Comparison of ENCODE assay signal across 11 cellular contexts in genomic region chr18:2983296-2983695, GRCh38. TPM values are rescaled to one million over a fixed set of nuclear protein-coding genes. Genes with fewer than 3 reads are reported as not detected.
DNase-seq lines count a peak whose midpoint lies in the region; ATAC-seq and TF ChIP-seq lines count a peak whose summit lies in the region.
"Had no signal": no experiment of that assay in that cellular context is flagged by ENCODE, and none has a peak within 500 bp of the region (broad histone marks: within the 10 kb centered on the region; RNA-seq: fewer than 3 reads in every experiment).

No MANE protein-coding gene starts in this region.

- no peaks in the 10 kb centered on the region for H3K9me2 ChIP-seq in hepatocyte (replicated peaks; ENCODE audit: insufficient read depth)

- POLR2A ChIA-PET in activated CD8-positive, alpha-beta T cell treated with anti-CD3 and anti-CD28 coated beads, Interleukin-2, amount 10 ng/mL, durations not matched to agents 7 days and 5 days (lab: Charles Lee) = interaction anchor here (0.9 to 2.6 kb wide), 9 partner anchors 10 to 469 kb away, joined by 3 to 29 read pairs (median 3); partner anchors contain the start of gene MYL12A

- TF ChIP-seq CTCF in hepatocyte (IDR thresholded peaks at IDR 0.05; ENCODE audit: poor library complexity) = no peak

- WGBS in hepatocyte (ENCODE audit: low lambda C conversion rate, missing lambda C conversion rate) = 82% methylated on average over 2 of the region's 2 CpGs

- H3K9me3 ChIP-seq in hepatocyte (ENCODE audit: low read depth) = no peaks in the 10 kb centered on the region

- peak overlapping the region; percentile 66 for H3K4me2 ChIP-seq in hepatocyte
- H3K4me2 ChIP-seq: neural progenitor cell had no signal

- H3K4me1 Mint-ChIP-seq in activated T-cell treated with anti-CD3 and anti-CD28 coated beads, Interleukin-2, amount 50 U/mL, for 72 hours (ENCODE audit: low read depth) = peaks cover 85% of the 10 kb centered on the region
- peaks cover 72% of the 10 kb centered on the region for H3K4me1 Mint-ChIP-seq in activated CD8-positive, alpha-beta T cell treated with anti-CD3 and anti-CD28 coated beads, Interleukin-2, amount 10 ng/mL, durations not matched to agents 7 days and 5 days (ENCODE audit: low read depth)
- peaks cover 80% of the 10 kb centered on the region for H3K4me1 Mint-ChIP-seq in stimulated activated naive CD8-positive, alpha-beta T cell treated with anti-CD3 and anti-CD28 coated beads, Interleukin-15, amount 100 ng/mL, for 72 hours

- H3K9me3 Mint-ChIP-seq in activated T-cell treated with anti-CD3 and anti-CD28 coated beads, Interleukin-2, amount 50 U/mL, for 72 hours = no peaks in the 10 kb centered on the region
- H3K9me3 Mint-ChIP-seq in activated CD8-positive, alpha-beta T cell treated with anti-CD3 and anti-CD28 coated beads, Interleukin-2, amount 10 ng/mL, durations not matched to agents 7 days and 5 days (ENCODE audit: insufficient read depth) = no peaks in the 10 kb centered on the region
- H3K9me3 Mint-ChIP-seq in stimulated activated naive CD8-positive, alpha-beta T cell treated with anti-CD3 and anti-CD28 coated beads, Interleukin-15, amount 100 ng/mL, for 72 hours = no peaks in the 10 kb centered on the region

- H3K36me3 ChIP-seq in hepatocyte (replicated peaks; ENCODE audit: insufficient read depth, low read depth) = no peaks in the 10 kb centered on the region
- H3K36me3 ChIP-seq: neural progenitor cell had no signal

- H3K27ac ChIP-seq in hepatocyte = peak overlapping the region; percentile 93
- H3K27ac ChIP-seq: neural progenitor cell had no signal

- H3K4me1 ChIP-seq in hepatocyte (ENCODE audit: insufficient read depth) = peaks cover 71% of the 10 kb centered on the region

- H3K27me3 Mint-ChIP-seq in activated T-cell treated with anti-CD3 and anti-CD28 coated beads, Interleukin-2, amount 50 U/mL, for 72 hours (ENCODE audit: low read depth) = no peaks in the 10 kb centered on the region
- no peaks in the 10 kb centered on the region for H3K27me3 Mint-ChIP-seq in activated CD8-positive, alpha-beta T cell treated with anti-CD3 and anti-CD28 coated beads, Interleukin-2, amount 10 ng/mL, durations not matched to agents 7 days and 5 days (ENCODE audit: low read depth)
- no peaks in the 10 kb centered on the region for H3K27me3 Mint-ChIP-seq in stimulated activated naive CD8-positive, alpha-beta T cell treated with anti-CD3 and anti-CD28 coated beads, Interleukin-15, amount 100 ng/mL, for 72 hours

- no peak for ATAC-seq in activated T-cell treated with anti-CD3 and anti-CD28 coated beads, Interleukin-2, amount 50 U/mL, for 72 hours (replicated peaks in 1 of 2)
- no peak for ATAC-seq in activated CD8-positive, alpha-beta T cell treated with anti-CD3 and anti-CD28 coated beads, Interleukin-2, amount 10 ng/mL, durations not matched to agents 7 days and 5 days
- ATAC-seq in stimulated activated naive CD8-positive, alpha-beta T cell treated with anti-CD3 and anti-CD28 coated beads, Interleukin-15, amount 100 ng/mL, for 72 hours = no peak
- ATAC-seq in HG02610 (IDR thresholded peaks at IDR 0.05; ENCODE audit: unreplicated experiment) = no peak

- peaks cover 7 to 9% of the 10 kb centered on the region in 2 donors for H3K36me3 Mint-ChIP-seq in activated T-cell treated with anti-CD3 and anti-CD28 coated beads, Interleukin-2, amount 50 U/mL, for 72 hours (ENCODE audit: insufficient read depth in 2 of 2)
- peaks cover 24% of the 10 kb centered on the region for H3K36me3 Mint-ChIP-seq in activated CD8-positive, alpha-beta T cell treated with anti-CD3 and anti-CD28 coated beads, Interleukin-2, amount 10 ng/mL, durations not matched to agents 7 days and 5 days (ENCODE audit: low read depth)

- no peak overlapping the region for H3K4me3 ChIP-seq in hepatocyte
- H3K4me3 ChIP-seq: neural progenitor cell had no signal

- peak overlapping the region; percentile 89 for H3K27ac Mint-ChIP-seq in activated T-cell treated with anti-CD3 and anti-CD28 coated beads, Interleukin-2, amount 50 U/mL, for 72 hours
- H3K27ac Mint-ChIP-seq in activated CD8-positive, alpha-beta T cell treated with anti-CD3 and anti-CD28 coated beads, Interleukin-2, amount 10 ng/mL, durations not matched to agents 7 days and 5 days = peak overlapping the region; percentile 80
- peak overlapping the region; percentile 89 to 91 for H3K27ac Mint-ChIP-seq in stimulated activated naive CD8-positive, alpha-beta T cell treated with anti-CD3 and anti-CD28 coated beads, Interleukin-15, amount 100 ng/mL, for 72 hours
- H3K27ac Mint-ChIP-seq: neural progenitor cell had no signal

- H3K27me3 ChIP-seq in hepatocyte = no peaks in the 10 kb centered on the region
- H3K27me3 ChIP-seq: neural progenitor cell had no signal

- no peak for TF ChIP-seq POLR2A in erythroblast (IDR thresholded peaks at IDR 0.05; ENCODE audit: low read length)

- H4K20me1 ChIP-seq in hepatocyte (ENCODE audit: insufficient read depth, poor library complexity, severe bottlenecking) = peaks cover 3% of the 10 kb centered on the region

- CTCF ChIA-PET in activated CD8-positive, alpha-beta T cell treated with anti-CD3 and anti-CD28 coated beads, Interleukin-2, amount 10 ng/mL, durations not matched to agents 7 days and 5 days (lab: Charles Lee) = interaction anchor here (0.8 to 5.9 kb wide), 20 partner anchors 10 to 264 kb away, joined by 3 to 90 read pairs (median 5); partner anchors contain the start of gene MYL12A

- H2AFZ ChIP-seq in hepatocyte = no peak overlapping the region
- H2AFZ ChIP-seq: neural progenitor cell had no signal

- peak overlapping the region; percentile 76 to 90 for H3K4me3 Mint-ChIP-seq in activated T-cell treated with anti-CD3 and anti-CD28 coated beads, Interleukin-2, amount 50 U/mL, for 72 hours
- peak overlapping the region; percentile 81 for H3K4me3 Mint-ChIP-seq in activated CD8-positive, alpha-beta T cell treated with anti-CD3 and anti-CD28 coated beads, Interleukin-2, amount 10 ng/mL, durations not matched to agents 7 days and 5 days
- H3K4me3 Mint-ChIP-seq in stimulated activated naive CD8-positive, alpha-beta T cell treated with anti-CD3 and anti-CD28 coated beads, Interleukin-15, amount 100 ng/mL, for 72 hours = peak overlapping the region; percentile 67 to 81
- H3K4me3 Mint-ChIP-seq: neural progenitor cell had no signal

- peaks cover 86% of the 10 kb centered on the region for H3K79me2 ChIP-seq in hepatocyte

- DNase-seq in activated T-cell treated with anti-CD3 and anti-CD28 coated beads, Interleukin-2, amount 50 U/mL, for 72 hours = no peak
- DNase-seq in activated T-cell treated with anti-CD3 and anti-CD28 coated beads, Interleukin-2, amount 50 U/mL, for 48 hours = no peak
- no peak for DNase-seq in activated CD8-positive, alpha-beta T cell treated with anti-CD3 and anti-CD28 coated beads, Interleukin-2, amount 10 ng/mL, durations not matched to agents 7 days and 5 days
- DNase-seq in hepatocyte (ENCODE audit: low spot score) (no peak), NCI-H1436 treated with DMSO at 0.1 percent for 48 hours (lab: John Stamatoyannopoulos, UW) (no peak), erythroblast (lab: John Stamatoyannopoulos, UW) (no peak)
- DNase-seq in stimulated activated naive CD8-positive, alpha-beta T cell treated with anti-CD3 and anti-CD28 coated beads, Interleukin-15, amount 100 ng/mL, for 72 hours = no peak
- DNase-seq: activated gamma-delta T cell, AML-193 had no signal

RNA-seq across cellular contexts. Expression of gene LPIN2, which starts 29.6 kb away (rescaled TPM):
- 100 to 1,000 TPM; 101 to 106 TPM for total RNA-seq in activated T-cell treated with anti-CD3 and anti-CD28 coated beads, Interleukin-2, amount 50 U/mL, for 72 hours
- 10 to 100 TPM; 77.5 TPM for total RNA-seq in activated CD8-positive, alpha-beta T cell treated with anti-CD3 and anti-CD28 coated beads, Interleukin-2, amount 10 ng/mL, durations not matched to agents 7 days and 5 days
- 62.1 and 71.2 TPM in 2 replicates for total RNA-seq in hepatocyte
- polyA plus RNA-seq in hepatocyte = 28.2 and 29.1 TPM in 2 replicates
